Comparison of ENCODE assay signal across 1 cellular context in genomic region chr17:15957608-15958307, GRCh38.
TF ChIP-seq lines count a peak whose summit lies in the region.

No MANE protein-coding gene starts in this region.

TF ChIP-seq in IMR-90, 13 proteins besides CTCF, POLR2A, EP300 and RAD21:
- TF ChIP-seq RCOR1 (IDR thresholded peaks at IDR 0.05; ENCODE audit: insufficient replicate concordance, low read length) (no peak), MAFK (IDR thresholded peaks at IDR 0.05; ENCODE audit: low read depth, low read length) (no peak), CEBPB (IDR thresholded peaks at IDR 0.05; ENCODE audit: low read depth, low read length) (no peak), FOS (IDR thresholded peaks at IDR 0.05; ENCODE audit: low read depth, low read length) (no peak), CHD1 (IDR thresholded peaks at IDR 0.05; ENCODE audit: low read depth, low read length) (no peak), RFX5 (IDR thresholded peaks at IDR 0.05; ENCODE audit: low read depth, low read length) (no peak), BHLHE40 (IDR thresholded peaks at IDR 0.05; ENCODE audit: low read depth, low read length) (no peak), SMC3 (IDR thresholded peaks at IDR 0.05; ENCODE audit: low read depth, low read length) (no peak), MAZ (IDR thresholded peaks at IDR 0.05; ENCODE audit: borderline replicate concordance, low read depth, low read length) (no peak), USF2 (IDR thresholded peaks at IDR 0.05; ENCODE audit: low read depth, low read length) (no peak), NFE2L2 (IDR thresholded peaks at IDR 0.05; ENCODE audit: low read depth, low read length) (no peak), ELK1 (IDR thresholded peaks at IDR 0.05; ENCODE audit: borderline replicate concordance, low read depth, low read length) (no peak), MXI1 (IDR thresholded peaks at IDR 0.05; ENCODE audit: borderline replicate concordance, low read depth, low read length) (no peak)
